Comparison of ENCODE assay signal across 20 cellular contexts in the genomic region with DNA sequence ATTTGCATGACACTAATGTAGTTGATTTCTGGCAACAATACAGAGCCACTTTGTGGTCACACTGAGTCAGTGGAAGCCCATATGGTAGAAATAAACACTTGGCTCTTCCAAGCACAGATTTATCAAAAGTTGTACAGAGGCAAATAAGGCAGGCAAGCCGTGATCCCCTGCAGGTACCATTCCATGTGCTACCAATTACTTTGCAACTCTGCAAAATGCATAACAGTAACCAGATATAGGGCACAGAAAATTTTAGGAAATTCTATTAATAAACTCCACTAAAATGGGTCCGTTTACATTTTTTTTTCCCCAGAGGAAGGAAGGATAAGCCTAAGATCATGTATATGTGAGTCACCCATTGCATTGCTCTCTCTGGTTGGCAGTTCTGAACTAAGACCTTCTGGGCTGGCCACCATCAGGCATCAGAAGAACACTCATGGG.
DNase-seq lines count a peak whose midpoint lies in the region; TF ChIP-seq lines count a peak whose summit lies in the region.
"Had no signal": no experiment of that assay in that cellular context is flagged by ENCODE, and none has a peak within 500 bp of the region (broad histone marks: within the 10 kb centered on the region; RNA-seq: fewer than 3 reads in every experiment).

No MANE protein-coding gene starts in this region.

- WGBS in SK-N-SH (ENCODE audit: low lambda C conversion rate): 22% methylated on average over 2 of the region's 2 CpGs

- POLR2A ChIA-PET in SK-N-SH (lab: Yijun Ruan, JAX): no interaction called here

- no peaks in the 10 kb centered on the region for H3K79me2 ChIP-seq in SK-N-SH (ENCODE audit: insufficient read depth)

- DNase-seq in GM04504 (ENCODE audit: low read depth) (peak; percentile 80), SK-N-SH (no peak), fibroblast of mammary gland (ENCODE audit: low read depth) (peak; percentile 91), SIG-M5 (lab: John Stamatoyannopoulos, UW) (no peak), GF-D8 (lab: John Stamatoyannopoulos, UW) (no peak), NCI-H526 (lab: John Stamatoyannopoulos, UW) (no peak), SJCRH30 (no peak)
- DNase-seq: activated CD4-positive, CD25-positive, alpha-beta regulatory T cell treated with anti-CD3 and anti-CD28 coated beads, Interleukin-2, amount 50 U/mL, for 72 hours; CD4-positive, alpha-beta T cell; DMS153; effector memory CD4-positive, alpha-beta T cell; foreskin keratinocyte; H7; KBM-7; midbrain; NCI-H1048; NCI-H2029 treated with DMSO at 0.1 percent for 48 hours; NCI-H510A treated with DMSO at 0.1 percent for 48 hours; SHP77 treated with DMSO at 0.1 percent for 48 hours had no signal

- no peaks in the 10 kb centered on the region for H4K20me1 ChIP-seq in SK-N-SH (ENCODE audit: insufficient read depth)

- H3K9me2 ChIP-seq in SK-N-SH: no peaks in the 10 kb centered on the region

- CTCF ChIA-PET in SK-N-SH (lab: Yijun Ruan, JAX): no interaction called here

- H3K9me3 ChIP-seq in SK-N-SH (no peaks in the 10 kb centered on the region), SJCRH30 (replicated peaks) (no peaks in the 10 kb centered on the region)
- H3K9me3 ChIP-seq: thoracic aorta had no signal

- peaks cover 25% of the 10 kb centered on the region for H3F3A ChIP-seq in SK-N-SH (replicated peaks; ENCODE audit: insufficient read depth)

- TF ChIP-seq EP300 in SK-N-SH (IDR thresholded peaks at IDR 0.05; ENCODE audit: borderline replicate concordance in 1 of 2, low read depth in 1 of 2, low read length in 1 of 2): peak; percentile 87 to 95

- H3K4me3 ChIP-seq in SK-N-SH (ENCODE audit: low read depth in 2 of 2, low read length in 1 of 2) (no peak overlapping the region), fibroblast of mammary gland (ENCODE audit: control insufficient read depth, low read depth, low read length) (no peak overlapping the region), SJCRH30 (no peak overlapping the region)
- H3K4me3 ChIP-seq: thoracic aorta had no signal

- peak overlapping the region; percentile 1; the same call in 1 of the 2 replicates for H3K4me2 ChIP-seq in SK-N-SH

- no peak overlapping the region; the same call in 1 of the 2 replicates for H2AFZ ChIP-seq in SK-N-SH (ENCODE audit: low read depth)

- H3K9ac ChIP-seq in SK-N-SH: no peak overlapping the region

- TF ChIP-seq CTCF in SK-N-SH (IDR thresholded peaks at IDR 0.05) (no peak), fibroblast of mammary gland (conservative IDR thresholded peaks at IDR 0.05; ENCODE audit: control insufficient read depth, insufficient read depth, low read depth, low read length) (no peak)

- H3K27me3 ChIP-seq in SK-N-SH (ENCODE audit: insufficient read depth) (no peaks in the 10 kb centered on the region), SJCRH30 (no peaks in the 10 kb centered on the region)
- H3K27me3 ChIP-seq: foreskin keratinocyte had no signal

- H3K36me3 ChIP-seq in SK-N-SH (replicated peaks in 1 of 2; ENCODE audit: control insufficient read depth in 1 of 2, insufficient read depth in 2 of 2, low read length in 1 of 2) (no peaks in the 10 kb centered on the region), SJCRH30 (no peaks in the 10 kb centered on the region)
- H3K36me3 ChIP-seq: thoracic aorta had no signal

- H3K27ac ChIP-seq in SK-N-SH (ENCODE audit: low read depth in 2 of 2, low read length in 1 of 2) (peak overlapping the region; percentile 51 to 77; a peak in 3 of 4 replicates), SJCRH30 (no peak overlapping the region)
- H3K27ac ChIP-seq: foreskin keratinocyte, thoracic aorta had no signal

- peaks cover 0 to 33% of the 10 kb centered on the region in 2 experiments for H3K4me1 ChIP-seq in SK-N-SH (ENCODE audit: control insufficient read depth in 1 of 2, insufficient read depth in 2 of 2, low read depth in 1 of 2, low read length in 1 of 2)
- H3K4me1 ChIP-seq in SJCRH30: peaks cover 3% of the 10 kb centered on the region
- H3K4me1 ChIP-seq: foreskin keratinocyte had no signal

- no peak for TF ChIP-seq RAD21 in SK-N-SH (IDR thresholded peaks at IDR 0.05; ENCODE audit: low read length)

TF ChIP-seq in SK-N-SH, 30 proteins besides CTCF, POLR2A, EP300 and RAD21 (continues in another document):
- TF ChIP-seq ELF1 (IDR thresholded peaks at IDR 0.05) (no peak), JUND (IDR thresholded peaks at IDR 0.05) (peak; percentile 77), NFIC (IDR thresholded peaks at IDR 0.05; ENCODE audit: borderline replicate concordance) (peak; percentile 95), RXRA (IDR thresholded peaks at IDR 0.05; ENCODE audit: borderline replicate concordance, low read depth) (peak; percentile 53), TCF12 (IDR thresholded peaks at IDR 0.05) (peak; percentile 99), USF1 (IDR thresholded peaks at IDR 0.05; ENCODE audit: borderline replicate concordance, low read depth) (0 out of 2 replicates have a peak, but pooled peaks have one; percentile 12), FOSL2 (IDR thresholded peaks at IDR 0.05; ENCODE audit: borderline replicate concordance, low read depth) (peak; percentile 54), CHD2 (IDR thresholded peaks at IDR 0.05; ENCODE audit: low read length, partially characterized antibody) (no peak), GATA2 (CRISPR knock-in tag; IDR thresholded peaks at IDR 0.05) (no peak), POLR2AphosphoS5 (IDR thresholded peaks at IDR 0.05; ENCODE audit: low read depth, low read length) (peak; percentile 92), EZH2phosphoT487 (IDR thresholded peaks at IDR 0.05; ENCODE audit: borderline replicate concordance, low read depth) (no peak), MEF2A (IDR thresholded peaks at IDR 0.05; ENCODE audit: borderline replicate concordance, low read depth) (peak; percentile 92), TEAD4 (IDR thresholded peaks at IDR 0.05; ENCODE audit: borderline replicate concordance, insufficient read depth) (peak; percentile 89), IRF3 (IDR thresholded peaks at IDR 0.05; ENCODE audit: low read depth, low read length) (no peak), YY1 (IDR thresholded peaks at IDR 0.05; ENCODE audit: low read depth) (0 out of 2 replicates have a peak, but pooled peaks have one; percentile 27), SIN3A (IDR thresholded peaks at IDR 0.05; ENCODE audit: borderline replicate concordance, low read depth, low read length) (peak; percentile 32; the same call in 1 of the 2 replicates), ZBTB33 (IDR thresholded peaks at IDR 0.05; ENCODE audit: borderline replicate concordance, low read depth) (0 out of 2 replicates have a peak, but pooled peaks have one; percentile 46)
- TF ChIP-seq, protein P1, sequence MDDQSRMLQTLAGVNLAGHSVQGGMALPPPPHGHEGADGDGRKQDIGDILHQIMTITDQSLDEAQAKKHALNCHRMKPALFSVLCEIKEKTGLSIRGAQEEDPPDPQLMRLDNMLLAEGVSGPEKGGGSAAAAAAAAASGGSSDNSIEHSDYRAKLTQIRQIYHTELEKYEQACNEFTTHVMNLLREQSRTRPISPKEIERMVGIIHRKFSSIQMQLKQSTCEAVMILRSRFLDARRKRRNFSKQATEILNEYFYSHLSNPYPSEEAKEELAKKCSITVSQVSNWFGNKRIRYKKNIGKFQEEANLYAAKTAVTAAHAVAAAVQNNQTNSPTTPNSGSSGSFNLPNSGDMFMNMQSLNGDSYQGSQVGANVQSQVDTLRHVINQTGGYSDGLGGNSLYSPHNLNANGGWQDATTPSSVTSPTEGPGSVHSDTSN (IDR thresholded peaks at IDR 0.05): peak; percentile 92

Comparison
In these comparisons a context has a peak if more than half of its experiments do, and no peak if none do; other contexts are left out.
1. DNase-seq: peak in GM04504 (single experiment) and fibroblast of mammary gland (single experiment); none in SK-N-SH (single experiment), SIG-M5 (single experiment), GF-D8 (single experiment), NCI-H526 (0 of 2) and SJCRH30 (0 of 2).